9 cellular contexts compared by ENCODE assay signal in genomic region chr1:150764617-150765090, GRCh38. TPM values are rescaled to one million over a fixed set of nuclear protein-coding genes. Genes with fewer than 3 reads are reported as not detected.
DNase-seq lines count a peak whose midpoint lies in the region; ATAC-seq, FAIRE-seq and TF ChIP-seq lines count a peak whose summit lies in the region.
"Had no signal": no experiment of that assay in that cellular context is flagged by ENCODE, and none has a peak within 500 bp of the region (broad histone marks: within the 10 kb centered on the region; RNA-seq: fewer than 3 reads in every experiment).

No MANE protein-coding gene starts in this region.

- H3K27ac ChIP-seq in esophagus squamous epithelium: peak overlapping the region in 3 of 4 donors; percentile 25 to 85 (median 82)

- peak; percentile 83 for FAIRE-seq in GM12891 (lab: Jason Lieb, UNC)
- FAIRE-seq in RCC 7860 (lab: Jason Lieb, UNC): no peak
- FAIRE-seq: TTC549 had no signal

- no peak for TF ChIP-seq CTCF in esophagus squamous epithelium (IDR thresholded peaks at IDR 0.05)

- H3K4me1 ChIP-seq in esophagus squamous epithelium (peaks cover 0 to 28% (median 5%) of the 10 kb centered on the region in 3 donors), skeletal muscle satellite cell (ENCODE audit: control insufficient read depth, insufficient read depth, low read length) (peaks cover 11% of the 10 kb centered on the region)

- TF ChIP-seq POLR2A in GM12891 (IDR thresholded peaks at IDR 0.05; ENCODE audit: low read depth, low read length): no peak
- no peak for TF ChIP-seq POLR2A in esophagus squamous epithelium (IDR thresholded peaks at IDR 0.05)

- peak overlapping the region in 3 of 4 donors; percentile 40 to 62 (median 44) for H3K4me3 ChIP-seq in esophagus squamous epithelium
- no peak overlapping the region for H3K4me3 ChIP-seq in skeletal muscle satellite cell (ENCODE audit: low read length)

- H3K4me2 ChIP-seq in skeletal muscle satellite cell (ENCODE audit: low read length): peak overlapping the region; percentile 53

- intact Hi-C loops in esophagus squamous epithelium (cut with DNase I): no loop called here

- peak overlapping the region; percentile 26 for H3K9ac ChIP-seq in skeletal muscle satellite cell (ENCODE audit: low read depth, low read length)

- no peak for DNase-seq in GM12891 (ENCODE audit: insufficient read length, low spot score)
- peak; percentile 40 for DNase-seq in RCC 7860 (ENCODE audit: low spot score)
- no peak for DNase-seq in esophagus squamous epithelium (lab: John Stamatoyannopoulos, UW)
- DNase-seq in retina: no peak
- DNase-seq in NCI-H748 treated with DMSO at 0.1 percent for 48 hours (lab: John Stamatoyannopoulos, UW): no peak

- H3K27me3 ChIP-seq in esophagus squamous epithelium (no peaks in the 10 kb centered on the region), skeletal muscle satellite cell (ENCODE audit: control insufficient read depth, insufficient read depth, low read length) (no peaks in the 10 kb centered on the region)

- no peaks in the 10 kb centered on the region for H3K9me3 ChIP-seq in esophagus squamous epithelium
- no peaks in the 10 kb centered on the region for H3K9me3 ChIP-seq in skeletal muscle satellite cell (replicated peaks; ENCODE audit: low read length)

- ATAC-seq in GM19395 (IDR thresholded peaks at IDR 0.05; ENCODE audit: unreplicated experiment): no peak
- ATAC-seq in GM18858 (IDR thresholded peaks at IDR 0.05; ENCODE audit: unreplicated experiment): no peak

- H3K36me3 ChIP-seq in esophagus squamous epithelium (no peaks in the 10 kb centered on the region), skeletal muscle satellite cell (ENCODE audit: insufficient read depth, low read length) (no peaks in the 10 kb centered on the region)

- 19 to 33% methylated on average over 2 of the region's 2 CpGs for WGBS in esophagus squamous epithelium, 2 donors

TF ChIP-seq in GM12891, 5 proteins besides CTCF, POLR2A, EP300 and RAD21:
- no peak for TF ChIP-seq POU2F2 (IDR thresholded peaks at IDR 0.05; ENCODE audit: low read depth, low read length)
- TF ChIP-seq PAX5 (IDR thresholded peaks at IDR 0.05; ENCODE audit: insufficient read depth, low read length, severe bottlenecking): no peak
- TF ChIP-seq SPI1 (IDR thresholded peaks at IDR 0.05; ENCODE audit: low read depth, low read length): no peak
TF ChIP-seq in GM12891: peak in this region for 0.

RNA-seq across cellular contexts. Expression of gene CTSS, which starts 0.9 kb away (rescaled TPM):
- polyA plus RNA-seq in GM12891 (2012; ENCODE audit: low read depth, missing spikeins): 80.0 TPM
- total RNA-seq in esophagus squamous epithelium: 10 to 100 TPM; 19.7 to 82.4 (median 48.0) TPM
- 3.8 and 4.8 TPM in 2 replicates for total RNA-seq in skeletal muscle satellite cell (2012; rRNA removed)

RNA-seq across cellular contexts. Expression of gene CTSK, which starts 43.4 kb away (rescaled TPM):
- polyA plus RNA-seq in GM12891 (2012; ENCODE audit: low read depth, missing spikeins): 2.7 TPM
- 10 to 100 TPM in 2 of 4 donors, 1 to 10 TPM in 2; 3.0 to 71.7 (median 38.5) TPM for total RNA-seq in esophagus squamous epithelium
- total RNA-seq in skeletal muscle satellite cell (2012; rRNA removed): 77.1 and 86.9 TPM in 2 replicates

RNA-seq across cellular contexts. Expression of gene HORMAD1, which starts 44.0 kb away (rescaled TPM):
- polyA plus RNA-seq in GM12891 (2012; ENCODE audit: low read depth, missing spikeins): not detected
- 10 to 100 TPM in 1 of 4 donors, 1 to 10 TPM in 2, not detected in 1; 4.1 to 10.1 (median 9.3) TPM for total RNA-seq in esophagus squamous epithelium
- total RNA-seq in skeletal muscle satellite cell (2012; rRNA removed): not detected in 2 replicates
